In the genomic region with DNA sequence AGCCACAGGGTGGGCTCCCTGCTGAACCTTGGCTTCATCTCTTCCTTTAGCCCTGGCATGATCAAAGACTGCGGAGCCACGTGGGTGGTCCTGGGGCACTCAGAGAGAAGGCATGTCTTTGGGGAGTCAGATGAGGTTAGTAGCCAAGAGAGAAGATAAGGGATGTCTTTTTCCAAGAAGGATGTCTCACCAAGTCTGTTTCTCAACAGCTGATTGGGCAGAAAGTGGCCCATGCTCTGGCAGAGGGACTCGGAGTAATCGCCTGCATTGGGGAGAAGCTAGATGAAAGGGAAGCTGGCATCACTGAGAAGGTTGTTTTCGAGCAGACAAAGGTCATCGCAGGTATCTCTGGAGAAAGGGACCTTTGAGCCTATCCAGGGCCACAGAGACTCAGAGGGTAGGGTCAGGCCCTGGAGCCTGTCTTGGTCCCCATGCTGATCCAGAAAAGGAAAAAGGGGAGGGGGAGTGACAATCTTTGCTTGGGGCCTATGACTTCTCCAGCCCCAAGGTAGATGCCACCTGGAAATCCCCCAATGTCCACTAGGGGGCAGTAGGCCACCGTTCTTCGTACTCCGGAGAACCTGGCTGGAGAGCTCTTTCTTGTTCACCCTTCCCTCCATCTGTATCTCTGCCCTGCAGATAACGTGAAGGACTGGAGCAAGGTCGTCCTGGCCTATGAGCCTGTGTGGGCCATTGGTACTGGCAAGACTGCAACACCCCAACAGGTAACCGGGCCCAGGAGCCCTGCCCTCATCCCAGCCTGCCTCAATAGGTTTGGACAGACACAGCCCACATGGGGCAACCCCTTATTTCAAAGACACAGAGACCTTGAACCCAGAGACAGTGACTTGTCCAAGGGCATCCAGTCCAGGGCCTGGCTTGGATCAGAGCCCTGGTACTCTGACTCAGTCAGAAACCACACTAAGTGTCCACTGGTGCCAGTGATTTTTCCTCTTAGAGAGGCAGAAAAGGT, we compare ENCODE assay signal across 8 cellular contexts.
DNase-seq lines count a peak whose midpoint lies in the region; ATAC-seq and TF ChIP-seq lines count a peak whose summit lies in the region.

No MANE protein-coding gene starts in this region.

- no peak for ATAC-seq in GM21360 (IDR thresholded peaks at IDR 0.05; ENCODE audit: unreplicated experiment)

- H3K36me3 ChIP-seq in HUES48 (ENCODE audit: control insufficient read depth, insufficient read depth, low read length) (peaks cover 44% of the 10 kb centered on the region), NT2/D1 (ENCODE audit: insufficient read depth, insufficient read length, low read length) (peaks cover 65% of the 10 kb centered on the region), muscle layer of colon (ENCODE audit: insufficient read depth, low read length) (peaks cover 34% of the 10 kb centered on the region)

- H3K4me3 ChIP-seq in HUES48 (ENCODE audit: low read depth, low read length) = peak overlapping the region; percentile 95
- H3K4me3 ChIP-seq in NT2/D1 (ENCODE audit: insufficient read length, low read depth) = peak overlapping the region; percentile 97
- peak overlapping the region in 1 of 2 donors; percentile 94 for H3K4me3 ChIP-seq in muscle layer of colon (ENCODE audit: low read depth in 1 of 2, low read length in 2 of 2)

- peak; percentile 96 for TF ChIP-seq CTCF in C4-2B (conservative IDR thresholded peaks at IDR 0.05)

- H3K9ac ChIP-seq in HUES48 (ENCODE audit: low read depth, low read length) (0 out of 2 replicates have a peak overlapping the region, but pooled peaks have one; percentile 88), NT2/D1 (ENCODE audit: insufficient read length, low read depth) (peak overlapping the region; percentile 97), muscle layer of colon (ENCODE audit: low read length) (peak overlapping the region; percentile 85)

- H3K4me1 ChIP-seq in HUES48 (ENCODE audit: control insufficient read depth, insufficient read depth, low read length) (peaks cover 44% of the 10 kb centered on the region), NT2/D1 (ENCODE audit: insufficient read depth, insufficient read length) (peaks cover 38% of the 10 kb centered on the region), muscle layer of colon (ENCODE audit: insufficient read depth, low read length) (peaks cover 36% of the 10 kb centered on the region)

- DNase-seq in NT2/D1 (ENCODE audit: low read depth, low spot score) (peak; percentile 99), epithelial cell of prostate (ENCODE audit: low read depth, low spot score) (no peak)
- DNase-seq in activated CD8-positive, alpha-beta memory T cell treated with anti-CD3 and anti-CD28 coated beads, Interleukin-2, amount 50 U/mL, for 4 hours = peak; percentile 88
- DNase-seq in stimulated activated CD8-positive, alpha-beta memory T cell treated with anti-CD3 and anti-CD28 coated beads, Interleukin-4, amount 100 ng/mL, for 4 hours (ENCODE audit: low read depth in 2 of 2, low spot score in 1 of 2) = peak; percentile 69 to 80

- H3K27me3 ChIP-seq in HUES48 (ENCODE audit: control insufficient read depth, insufficient read depth, low read length) (no peaks in the 10 kb centered on the region), NT2/D1 (ENCODE audit: insufficient read depth, insufficient read length) (no peaks in the 10 kb centered on the region), muscle layer of colon (ENCODE audit: control insufficient read depth in 1 of 2, insufficient read depth in 2 of 2, low read length in 2 of 2) (no peaks in the 10 kb centered on the region)

- H3K9me3 ChIP-seq in HUES48 (ENCODE audit: control insufficient read depth, insufficient read depth, low read length) = no peaks in the 10 kb centered on the region
- H3K9me3 ChIP-seq in NT2/D1 (ENCODE audit: insufficient read depth, low read length) = no peaks in the 10 kb centered on the region
- H3K9me3 ChIP-seq in muscle layer of colon (ENCODE audit: low read length) = no peaks in the 10 kb centered on the region

- H3K27ac ChIP-seq in C4-2B = peak overlapping the region; percentile 100
- H3K27ac ChIP-seq in HUES48 (ENCODE audit: low read depth, low read length) = peak overlapping the region; percentile 37
- H3K27ac ChIP-seq in epithelial cell of prostate = peak overlapping the region; percentile 87
- no peak overlapping the region for H3K27ac ChIP-seq in muscle layer of colon (ENCODE audit: low read depth, low read length)
